Comparison of ENCODE assay signal across 10 cellular contexts in the genomic region with DNA sequence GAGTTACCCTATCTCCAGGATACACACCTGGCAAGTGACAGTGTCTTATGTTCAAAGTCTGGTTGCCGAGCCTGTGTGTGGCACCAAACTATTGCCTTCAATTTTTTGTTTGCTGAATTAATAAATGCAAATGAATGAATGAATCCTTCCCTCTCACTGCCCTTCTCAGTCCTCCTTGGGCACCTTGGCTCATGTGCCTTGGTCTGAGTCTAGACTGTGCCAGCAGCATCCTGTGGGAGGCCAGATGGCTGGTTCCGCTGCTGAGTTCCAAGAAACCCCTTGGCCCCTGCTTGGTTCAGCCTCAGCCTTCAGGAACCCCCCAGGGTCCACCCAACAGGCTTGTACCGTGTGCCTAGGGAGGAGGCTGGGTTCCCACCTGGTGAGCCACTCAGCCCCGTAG. TPM values are rescaled to one million over a fixed set of nuclear protein-coding genes. Genes with fewer than 3 reads are reported as not detected.
DNase-seq lines count a peak whose midpoint lies in the region; ATAC-seq and TF ChIP-seq lines count a peak whose summit lies in the region.
"Had no signal": no experiment of that assay in that cellular context is flagged by ENCODE, and none has a peak within 500 bp of the region (broad histone marks: within the 10 kb centered on the region; RNA-seq: fewer than 3 reads in every experiment).

No MANE protein-coding gene starts in this region.

- peak overlapping the region; percentile 55 for H4K8ac ChIP-seq in mesenchymal stem cell (ENCODE audit: low read length)

- H4K91ac ChIP-seq in mesenchymal stem cell (ENCODE audit: low read length) = no peak overlapping the region

- CTCF ChIA-PET in activated naive CD4-positive, alpha-beta T cell treated with anti-CD3 and anti-CD28 coated beads, Interleukin-2, amount 10 ng/mL, durations not matched to agents 7 days and 5 days (lab: Charles Lee) = no interaction called here
- CTCF ChIA-PET in PC-3 (lab: Charles Lee) = no interaction called here

- no peak overlapping the region for H2BK12ac ChIP-seq in mesenchymal stem cell (ENCODE audit: low read length in 2 of 2)

- no peak overlapping the region for H3K18ac ChIP-seq in mesenchymal stem cell (ENCODE audit: low read depth in 1 of 2, low read length in 2 of 2)

- no peaks in the 10 kb centered on the region for H3K9me2 ChIP-seq in PC-3 (replicated peaks; ENCODE audit: low read length)

- H3K4me1 Mint-ChIP-seq in activated naive CD4-positive, alpha-beta T cell treated with anti-CD3 and anti-CD28 coated beads, Interleukin-2, amount 10 ng/mL, durations not matched to agents 7 days and 5 days = peaks cover 38% of the 10 kb centered on the region
- peaks cover 31% of the 10 kb centered on the region for H3K4me1 Mint-ChIP-seq in activated naive CD8-positive, alpha-beta T cell treated with anti-CD3 and anti-CD28 coated beads for 36 hours

- ATAC-seq in HG03442 (IDR thresholded peaks at IDR 0.05; ENCODE audit: unreplicated experiment) (no peak), PC-3 (no peak)

- H3K4me1 ChIP-seq in mesenchymal stem cell (ENCODE audit: control insufficient read depth, insufficient read depth, low read depth, low read length) (peaks cover 29% of the 10 kb centered on the region), thyroid gland (peaks cover 68 to 73% of the 10 kb centered on the region in 2 donors), PC-3 (ENCODE audit: insufficient read depth, low read length) (peaks cover 13% of the 10 kb centered on the region)

- no peaks in the 10 kb centered on the region for H4K20me1 ChIP-seq in PC-3 (ENCODE audit: low read length)

- H3K27me3 Mint-ChIP-seq in activated naive CD4-positive, alpha-beta T cell treated with anti-CD3 and anti-CD28 coated beads, Interleukin-2, amount 10 ng/mL, durations not matched to agents 7 days and 5 days = no peaks in the 10 kb centered on the region
- H3K27me3 Mint-ChIP-seq in activated naive CD8-positive, alpha-beta T cell treated with anti-CD3 and anti-CD28 coated beads for 36 hours = no peaks in the 10 kb centered on the region

- TF ChIP-seq POLR2A in thyroid gland (IDR thresholded peaks at IDR 0.05) = no peak

- H3K4ac ChIP-seq in mesenchymal stem cell (ENCODE audit: low read depth in 1 of 2, low read length in 2 of 2) = no peak overlapping the region

- WGBS in mesenchymal stem cell = 95% methylated on average over 3 of the region's 4 CpGs
- whole genome bisulfite sequencing in thyroid gland, 2 donors = 93 to 98% methylated on average over 4 of the region's 4 CpGs

- H2BK15ac ChIP-seq in mesenchymal stem cell (ENCODE audit: low read depth, poor library complexity, severe bottlenecking) = no peak overlapping the region

- no peak overlapping the region for H2AK5ac ChIP-seq in mesenchymal stem cell (ENCODE audit: low read length, severe bottlenecking)

- POLR2A ChIA-PET in PC-3 (lab: Charles Lee; ENCODE audit: unreplicated experiment) = no interaction called here

- H2BK120ac ChIP-seq in mesenchymal stem cell (ENCODE audit: low read depth, low read length) = no peak overlapping the region

- H3K27ac ChIP-seq in mesenchymal stem cell (ENCODE audit: low read length, poor library complexity, severe bottlenecking) (no peak overlapping the region), thyroid gland (peak overlapping the region; percentile 98 to 100 (median 99)), PC-3 (ENCODE audit: low read length) (no peak overlapping the region)

- H3K36me3 ChIP-seq in mesenchymal stem cell (ENCODE audit: control insufficient read depth in 1 of 2, insufficient read depth in 2 of 2, low read depth in 1 of 2, low read length in 2 of 2) (peaks cover 0 to 4% of the 10 kb centered on the region in 2 experiments), thyroid gland (no peaks in the 10 kb centered on the region), PC-3 (ENCODE audit: low read depth, low read length) (no peaks in the 10 kb centered on the region)

- H3K9me3 Mint-ChIP-seq in activated naive CD4-positive, alpha-beta T cell treated with anti-CD3 and anti-CD28 coated beads, Interleukin-2, amount 10 ng/mL, durations not matched to agents 7 days and 5 days = no peaks in the 10 kb centered on the region
- H3K9me3 Mint-ChIP-seq in activated naive CD8-positive, alpha-beta T cell treated with anti-CD3 and anti-CD28 coated beads for 36 hours = no peaks in the 10 kb centered on the region

- no TSS peak for BruUV-seq in PC-3 (replicated peaks; lab: Mats Ljungman, UMichigan)

- no peak overlapping the region for H2BK5ac ChIP-seq in mesenchymal stem cell (ENCODE audit: low read depth, low read length, poor library complexity, severe bottlenecking)

- H3K9ac ChIP-seq in mesenchymal stem cell (ENCODE audit: low read length) = no peak overlapping the region
- H3K9ac ChIP-seq in PC-3 (ENCODE audit: low read length) = no peak overlapping the region

- H3K9me3 ChIP-seq in mesenchymal stem cell (ENCODE audit: control insufficient read depth, low read length) (no peaks in the 10 kb centered on the region), thyroid gland (no peaks in the 10 kb centered on the region), PC-3 (ENCODE audit: low read length) (no peaks in the 10 kb centered on the region)

- H3K27ac Mint-ChIP-seq in activated naive CD4-positive, alpha-beta T cell treated with anti-CD3 and anti-CD28 coated beads, Interleukin-2, amount 10 ng/mL, durations not matched to agents 7 days and 5 days = peak overlapping the region; percentile 69
- peak overlapping the region; percentile 78 for H3K27ac Mint-ChIP-seq in activated naive CD8-positive, alpha-beta T cell treated with anti-CD3 and anti-CD28 coated beads for 36 hours

- H3K23ac ChIP-seq in mesenchymal stem cell (ENCODE audit: low read length in 2 of 2) = no peak overlapping the region

- H3K79me2 ChIP-seq in PC-3 (ENCODE audit: low read length) = peaks cover 8% of the 10 kb centered on the region

- intact Hi-C loops in thyroid gland (cut with DNase I) (no loop called here), PC-3 (cut with micrococcal nuclease) (no loop called here)

- H3K36me3 Mint-ChIP-seq in activated naive CD4-positive, alpha-beta T cell treated with anti-CD3 and anti-CD28 coated beads, Interleukin-2, amount 10 ng/mL, durations not matched to agents 7 days and 5 days = peaks cover 10% of the 10 kb centered on the region
- peaks cover 20% of the 10 kb centered on the region for H3K36me3 Mint-ChIP-seq in activated naive CD8-positive, alpha-beta T cell treated with anti-CD3 and anti-CD28 coated beads for 36 hours

- H3K4me3 ChIP-seq in mesenchymal stem cell (ENCODE audit: insufficient read depth in 1 of 2, low read depth in 1 of 2, low read length in 2 of 2) (no peak overlapping the region), thyroid gland (replicated peaks in 1 of 3) (peak overlapping the region in 1 of 3 donors; percentile 58), PC-3 (ENCODE audit: low read length) (no peak overlapping the region)

- DNase-seq in activated naive CD4-positive, alpha-beta T cell treated with anti-CD3 and anti-CD28 coated beads, Interleukin-2, amount 10 ng/mL, durations not matched to agents 7 days and 5 days = no peak
- DNase-seq in activated naive CD4-positive, alpha-beta T cell (lab: John Stamatoyannopoulos, UW) = no peak
- no peak for DNase-seq in activated naive CD8-positive, alpha-beta T cell treated with anti-CD3 and anti-CD28 coated beads for 36 hours
- no peak for DNase-seq in mesenchymal stem cell
- no peak for DNase-seq in thyroid gland
- DNase-seq in superior temporal gyrus (ENCODE audit: extremely low spot score) = no peak
- no peak for DNase-seq in PC-3
- DNase-seq: activated CD4-positive, alpha-beta T cell treated with anti-CD3 and anti-CD28 coated beads for 4 hours; dermis blood vessel endothelial cell had no signal

- H3K4me2 ChIP-seq in mesenchymal stem cell (ENCODE audit: low read length, poor library complexity, severe bottlenecking) = no peak overlapping the region
- H3K4me2 ChIP-seq in PC-3 (ENCODE audit: low read length) = no peak overlapping the region

- no peak overlapping the region for H3K14ac ChIP-seq in mesenchymal stem cell (ENCODE audit: low read length in 2 of 2)

- H2AFZ ChIP-seq in mesenchymal stem cell (ENCODE audit: low read depth, low read length) (no peak overlapping the region), PC-3 (ENCODE audit: low read length) (no peak overlapping the region)

- no peaks in the 10 kb centered on the region for H3F3A ChIP-seq in PC-3 (ENCODE audit: low read length, unreplicated experiment)

- H3K79me1 ChIP-seq in mesenchymal stem cell (replicated peaks; ENCODE audit: low read length, poor library complexity, severe bottlenecking) = peaks cover 23% of the 10 kb centered on the region

- no peaks in the 10 kb centered on the region for H3K27me3 ChIP-seq in mesenchymal stem cell (ENCODE audit: control insufficient read depth in 1 of 2, insufficient read depth in 1 of 2, low read length in 2 of 2)
- H3K27me3 ChIP-seq in thyroid gland = no peaks in the 10 kb centered on the region
- no peaks in the 10 kb centered on the region for H3K27me3 ChIP-seq in PC-3 (ENCODE audit: low read length)

- H3K4me3 Mint-ChIP-seq in activated naive CD4-positive, alpha-beta T cell treated with anti-CD3 and anti-CD28 coated beads, Interleukin-2, amount 10 ng/mL, durations not matched to agents 7 days and 5 days = peak overlapping the region; percentile 97
- H3K4me3 Mint-ChIP-seq in activated naive CD8-positive, alpha-beta T cell treated with anti-CD3 and anti-CD28 coated beads for 36 hours = peak overlapping the region; percentile 98

- TF ChIP-seq CTCF in thyroid gland (IDR thresholded peaks at IDR 0.05) (no peak), PC-3 (conservative IDR thresholded peaks at IDR 0.05; ENCODE audit: low read depth, low read length) (no peak)

RNA-seq across cellular contexts. Expression of a gene that starts 31.0 kb away (rescaled TPM):
- 10 to 100 TPM; 33.9 to 34.8 TPM for total RNA-seq in activated naive CD8-positive, alpha-beta T cell treated with anti-CD3 and anti-CD28 coated beads for 36 hours
- 42.5 TPM for polyA plus RNA-seq in mesenchymal stem cell (2013, experiment 1 of 2)
- 43.0 TPM for polyA plus RNA-seq in mesenchymal stem cell (2013, experiment 2 of 2)
- total RNA-seq in thyroid gland = 100 to 1,000 TPM in 3 of 4 donors, 10 to 100 TPM in 1; 66.5 to 130 (median 115) TPM
- total RNA-seq in PC-3 (2014; rRNA removed) = 12.8 and 13.5 TPM in 2 replicates

RNA-seq across cellular contexts. Expression of a gene that starts 33.8 kb away (rescaled TPM):
- total RNA-seq in activated naive CD8-positive, alpha-beta T cell treated with anti-CD3 and anti-CD28 coated beads for 36 hours = 1 to 10 TPM; 2.6 to 2.8 TPM
- polyA plus RNA-seq in mesenchymal stem cell (2013, experiment 1 of 2) = 2.1 TPM
- 2.5 TPM for polyA plus RNA-seq in mesenchymal stem cell (2013, experiment 2 of 2)
- total RNA-seq in thyroid gland (10 to 100 TPM; 15.9 to 41.1 (median 22.9) TPM), PC-3 (2014; rRNA removed) (4.0 TPM in 2 replicates)

RNA-seq across cellular contexts. Expression of a gene that starts 52.9 kb away (rescaled TPM):
- total RNA-seq in activated naive CD8-positive, alpha-beta T cell treated with anti-CD3 and anti-CD28 coated beads for 36 hours = 100 to 1,000 TPM; 114 to 117 TPM
- 26.6 TPM for polyA plus RNA-seq in mesenchymal stem cell (2013, experiment 1 of 2)
- polyA plus RNA-seq in mesenchymal stem cell (2013, experiment 2 of 2) = 26.3 TPM
- total RNA-seq in thyroid gland (10 to 100 TPM; 22.4 to 58.3 (median 39.4) TPM), PC-3 (2014; rRNA removed) (76.5 and 80.4 TPM in 2 replicates)

RNA-seq across cellular contexts. Expression of a gene that starts 53.4 kb away (rescaled TPM):
- total RNA-seq in activated naive CD8-positive, alpha-beta T cell treated with anti-CD3 and anti-CD28 coated beads for 36 hours = 100 to 1,000 TPM; 107 to 109 TPM
- 46.6 TPM for polyA plus RNA-seq in mesenchymal stem cell (2013, experiment 1 of 2)
- 46.8 TPM for polyA plus RNA-seq in mesenchymal stem cell (2013, experiment 2 of 2)
- 100 to 1,000 TPM in 3 of 4 donors, 10 to 100 TPM in 1; 81.3 to 205 (median 135) TPM for total RNA-seq in thyroid gland
- 118 and 130 TPM in 2 replicates for total RNA-seq in PC-3 (2014; rRNA removed)

Comparison
In these comparisons a context has a peak if more than half of its experiments do, and no peak if none do; other contexts are left out.
1. H3K27ac ChIP-seq: peak in thyroid gland (3 of 3); none in mesenchymal stem cell (single experiment) and PC-3 (single experiment).